ENCODE assay signal across 11 cellular contexts in the genomic region with DNA sequence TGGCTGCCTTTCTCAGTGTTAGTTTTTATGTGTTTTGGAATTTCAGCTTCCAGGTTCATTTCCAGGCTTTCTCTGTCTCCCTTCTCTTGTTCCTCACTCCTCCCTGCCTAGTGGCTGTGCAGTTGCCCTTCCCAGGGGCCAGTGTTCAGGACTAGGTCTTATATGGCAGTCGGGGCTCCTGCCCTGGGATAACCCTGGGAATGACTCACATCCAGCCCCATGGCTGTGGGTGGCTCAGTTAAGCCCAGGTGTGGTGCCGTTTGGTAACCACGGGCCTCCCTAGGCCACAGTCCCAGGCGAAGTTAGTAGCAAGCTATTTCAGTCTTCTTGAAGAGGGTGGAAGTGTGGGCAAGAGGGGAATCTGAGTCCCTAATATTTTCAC. TPM values are rescaled to one million over a fixed set of nuclear protein-coding genes. Genes with fewer than 3 reads are reported as not detected.
DNase-seq lines count a peak whose midpoint lies in the region; FAIRE-seq lines count a peak whose summit lies in the region.
"Had no signal": no experiment of that assay in that cellular context is flagged by ENCODE, and none has a peak within 500 bp of the region (broad histone marks: within the 10 kb centered on the region; RNA-seq: fewer than 3 reads in every experiment).

No MANE protein-coding gene starts in this region.

- no peak for DNase-seq in activated T-cell treated with anti-CD3 and anti-CD28 coated beads, Interleukin-2, amount 50 U/mL, for 24 hours
- no peak for DNase-seq in activated T-cell treated with anti-CD3 and anti-CD28 coated beads for 4 hours
- DNase-seq in RCC 7860 (ENCODE audit: low spot score) = peak; percentile 26
- no peak for DNase-seq in epithelial cell of prostate (ENCODE audit: low read depth, low spot score)
- DNase-seq in small intestine = peak; percentile 69
- DNase-seq in CD1c-positive myeloid dendritic cell (ENCODE audit: extremely low spot score) = no peak
- DNase-seq in COLO668 (lab: John Stamatoyannopoulos, UW; ENCODE audit: unreplicated experiment) = no peak
- DNase-seq in H7 = no peak
- DNase-seq: NCI-H2171, uterus had no signal

- no peaks in the 10 kb centered on the region for H3K36me3 ChIP-seq in small intestine (ENCODE audit: control insufficient read depth in 2 of 2, insufficient read depth in 2 of 2, low read length in 2 of 2)
- no peaks in the 10 kb centered on the region for H3K36me3 ChIP-seq in H7 (replicated peaks; ENCODE audit: control insufficient read depth, insufficient read depth, low read length)
- H3K36me3 ChIP-seq: uterus had no signal

- H3K27ac ChIP-seq in epithelial cell of prostate = peak overlapping the region; percentile 83
- H3K27ac ChIP-seq in small intestine (ENCODE audit: low read depth in 1 of 2, low read length in 1 of 2) = peak overlapping the region in 1 of 2 donors; percentile 33
- H3K27ac ChIP-seq: uterus had no signal

- no peaks in the 10 kb centered on the region for H3K9me3 ChIP-seq in small intestine (ENCODE audit: control insufficient read depth, low read depth)
- H3K9me3 ChIP-seq: uterus had no signal

- peaks cover 80% of the 10 kb centered on the region for H3K4me1 Mint-ChIP-seq in activated T-cell treated with anti-CD3 and anti-CD28 coated beads, Interleukin-2, amount 50 U/mL, for 24 hours (ENCODE audit: low read depth)

- H3K27ac Mint-ChIP-seq in activated T-cell treated with anti-CD3 and anti-CD28 coated beads, Interleukin-2, amount 50 U/mL, for 24 hours = peak overlapping the region; percentile 96

- 20 to 49% (median 27%) methylated on average over 4 of the region's 4 CpGs for WGBS in small intestine, 3 donors

- H3K36me3 Mint-ChIP-seq in activated T-cell treated with anti-CD3 and anti-CD28 coated beads, Interleukin-2, amount 50 U/mL, for 24 hours (ENCODE audit: low read depth) = peaks cover 20% of the 10 kb centered on the region

- no peak overlapping the region for H3K4me3 ChIP-seq in small intestine (ENCODE audit: low read depth in 1 of 2, low read length in 2 of 2)
- H3K4me3 ChIP-seq in H7 (ENCODE audit: insufficient read depth, low read depth, low read length) = no peak overlapping the region
- H3K4me3 ChIP-seq: uterus had no signal

- H3K27me3 Mint-ChIP-seq in activated T-cell treated with anti-CD3 and anti-CD28 coated beads, Interleukin-2, amount 50 U/mL, for 24 hours = no peaks in the 10 kb centered on the region

- no peaks in the 10 kb centered on the region for H3K9me3 Mint-ChIP-seq in activated T-cell treated with anti-CD3 and anti-CD28 coated beads, Interleukin-2, amount 50 U/mL, for 24 hours

- H3K4me3 Mint-ChIP-seq in activated T-cell treated with anti-CD3 and anti-CD28 coated beads, Interleukin-2, amount 50 U/mL, for 24 hours = no peak overlapping the region

- FAIRE-seq in RCC 7860 (lab: Jason Lieb, UNC) (no peak), small intestine (lab: Jason Lieb, UNC) (no peak)
- FAIRE-seq: H1 had no signal

- peaks cover 4 to 9% of the 10 kb centered on the region in 2 donors for H3K4me1 ChIP-seq in small intestine (ENCODE audit: control insufficient read depth in 2 of 2, insufficient read depth in 1 of 2, low read depth in 1 of 2, low read length in 1 of 2)

- H3K27me3 ChIP-seq in small intestine (ENCODE audit: control insufficient read depth in 2 of 2, insufficient read depth in 2 of 2, low read length in 2 of 2) (no peaks in the 10 kb centered on the region), H7 (ENCODE audit: control insufficient read depth, insufficient read depth, low read length) (no peaks in the 10 kb centered on the region)
- H3K27me3 ChIP-seq: uterus had no signal

RNA-seq across cellular contexts. Expression of gene DDR1, which starts 57.4 kb away (rescaled TPM):
- 10 to 100 TPM; 45.7 to 73.4 (median 59.5) TPM for polyA plus RNA-seq in small intestine
- total RNA-seq in H7 (2014; rRNA removed; shearing (Covaris generic)) = 117 and 127 TPM in 2 replicates

Comparison
In these comparisons a context has a peak if more than half of its experiments do, and no peak if none do; other contexts are left out.
1. DNase-seq: peak in RCC 7860 (single experiment) and small intestine (single experiment); none in activated T-cell treated with anti-CD3 and anti-CD28 coated beads, Interleukin-2, amount 50 U/mL, for 24 hours (single experiment), activated T-cell treated with anti-CD3 and anti-CD28 coated beads for 4 hours (single experiment), epithelial cell of prostate (single experiment), CD1c-positive myeloid dendritic cell (single experiment), COLO668 (single experiment) and H7 (single experiment).